In the genomic region with DNA sequence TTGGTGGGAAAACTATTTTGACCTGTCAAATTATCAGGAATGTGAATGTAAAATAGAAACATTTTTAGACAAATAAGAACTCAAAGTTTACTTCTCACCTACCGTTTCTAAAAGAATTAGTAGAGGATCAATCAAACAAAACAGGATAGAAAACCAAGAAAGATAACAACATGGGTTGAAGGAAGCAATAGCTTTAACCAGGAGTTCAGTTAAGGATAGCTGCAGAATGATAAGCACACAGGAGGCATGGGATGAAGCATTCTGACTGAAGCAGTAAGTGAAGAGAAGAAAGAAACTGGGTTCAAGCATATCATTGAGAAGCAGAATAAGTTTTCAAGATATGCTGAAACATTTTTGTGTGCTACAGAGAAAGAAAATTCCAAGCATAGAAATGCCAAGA, we compare ENCODE assay signal across 9 cellular contexts.
"Had no signal": no experiment of that assay in that cellular context is flagged by ENCODE, and none has a peak within 500 bp of the region (broad histone marks: within the 10 kb centered on the region; RNA-seq: fewer than 3 reads in every experiment).

No MANE protein-coding gene starts in this region.

- FAIRE-seq: HepG2 had no signal

- H3K4me1 ChIP-seq: HAP-1 had no signal

- H3K27ac ChIP-seq: GM23248, HL-60 had no signal

- H3K9ac ChIP-seq: GM23248 had no signal

- H3K36me3 ChIP-seq: HAP-1 had no signal

- ATAC-seq: HCT116, HepG2 had no signal

- H2AFZ ChIP-seq: GM23248 had no signal

- H3K9me3 ChIP-seq: HAP-1 had no signal

- DNase-seq: GM23248, GOT3, H7, HFFc6, KG1 had no signal

- H3K4me3 ChIP-seq: GM23248, HAP-1 had no signal
